2 cellular contexts compared by ENCODE assay signal in the genomic region with DNA sequence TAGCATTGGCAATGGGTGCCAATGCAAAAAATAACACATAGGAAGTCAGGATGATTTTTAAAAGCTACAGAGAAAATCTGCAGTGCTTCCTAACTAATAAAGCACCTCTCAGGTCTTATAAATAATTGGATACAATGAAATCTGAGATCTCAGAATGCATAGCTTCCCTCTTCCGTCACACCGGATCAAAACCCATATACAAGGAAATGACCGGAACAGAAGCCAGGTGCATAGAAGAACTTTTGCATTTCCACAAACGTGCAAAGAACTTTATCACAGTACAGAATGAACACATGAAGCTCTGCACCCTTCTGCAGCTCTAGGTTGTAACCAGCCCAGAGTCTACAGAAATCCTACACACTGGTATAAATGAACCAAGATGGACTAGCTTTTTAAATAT.
TF ChIP-seq lines count a peak whose summit lies in the region.

No MANE protein-coding gene starts in this region.

TF ChIP-seq in IMR-90, 13 proteins besides CTCF, POLR2A, EP300 and RAD21:
- no peak for TF ChIP-seq CHD1 (IDR thresholded peaks at IDR 0.05; ENCODE audit: low read depth, low read length)
- TF ChIP-seq MXI1 (IDR thresholded peaks at IDR 0.05; ENCODE audit: borderline replicate concordance, low read depth, low read length), result no peak
- TF ChIP-seq MAFK (IDR thresholded peaks at IDR 0.05; ENCODE audit: low read depth, low read length), result no peak
- TF ChIP-seq, protein P1, sequence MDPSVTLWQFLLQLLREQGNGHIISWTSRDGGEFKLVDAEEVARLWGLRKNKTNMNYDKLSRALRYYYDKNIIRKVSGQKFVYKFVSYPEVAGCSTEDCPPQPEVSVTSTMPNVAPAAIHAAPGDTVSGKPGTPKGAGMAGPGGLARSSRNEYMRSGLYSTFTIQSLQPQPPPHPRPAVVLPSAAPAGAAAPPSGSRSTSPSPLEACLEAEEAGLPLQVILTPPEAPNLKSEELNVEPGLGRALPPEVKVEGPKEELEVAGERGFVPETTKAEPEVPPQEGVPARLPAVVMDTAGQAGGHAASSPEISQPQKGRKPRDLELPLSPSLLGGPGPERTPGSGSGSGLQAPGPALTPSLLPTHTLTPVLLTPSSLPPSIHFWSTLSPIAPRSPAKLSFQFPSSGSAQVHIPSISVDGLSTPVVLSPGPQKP (IDR thresholded peaks at IDR 0.05; ENCODE audit: borderline replicate concordance, low read depth, low read length), result no peak
- TF ChIP-seq MAZ (IDR thresholded peaks at IDR 0.05; ENCODE audit: borderline replicate concordance, low read depth, low read length), result no peak
- no peak for TF ChIP-seq FOS (IDR thresholded peaks at IDR 0.05; ENCODE audit: low read depth, low read length)
- TF ChIP-seq, protein P2, sequence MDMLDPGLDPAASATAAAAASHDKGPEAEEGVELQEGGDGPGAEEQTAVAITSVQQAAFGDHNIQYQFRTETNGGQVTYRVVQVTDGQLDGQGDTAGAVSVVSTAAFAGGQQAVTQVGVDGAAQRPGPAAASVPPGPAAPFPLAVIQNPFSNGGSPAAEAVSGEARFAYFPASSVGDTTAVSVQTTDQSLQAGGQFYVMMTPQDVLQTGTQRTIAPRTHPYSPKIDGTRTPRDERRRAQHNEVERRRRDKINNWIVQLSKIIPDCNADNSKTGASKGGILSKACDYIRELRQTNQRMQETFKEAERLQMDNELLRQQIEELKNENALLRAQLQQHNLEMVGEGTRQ (IDR thresholded peaks at IDR 0.05; ENCODE audit: low read depth, low read length), result no peak
- TF ChIP-seq BHLHE40 (IDR thresholded peaks at IDR 0.05; ENCODE audit: low read depth, low read length), result no peak
- TF ChIP-seq RCOR1 (IDR thresholded peaks at IDR 0.05; ENCODE audit: insufficient replicate concordance, low read length), result no peak
- TF ChIP-seq RFX5 (IDR thresholded peaks at IDR 0.05; ENCODE audit: low read depth, low read length), result no peak
- no peak for TF ChIP-seq CEBPB (IDR thresholded peaks at IDR 0.05; ENCODE audit: low read depth, low read length)
- no peak for TF ChIP-seq SMC3 (IDR thresholded peaks at IDR 0.05; ENCODE audit: low read depth, low read length)
- no peak for TF ChIP-seq NFE2L2 (IDR thresholded peaks at IDR 0.05; ENCODE audit: low read depth, low read length)

TF ChIP-seq in H1, 55 proteins besides CTCF, POLR2A, EP300 and RAD21:
- TF ChIP-seq SIX5 (IDR thresholded peaks at IDR 0.05; ENCODE audit: low read depth, low read length) (no peak), BACH1 (IDR thresholded peaks at IDR 0.05; ENCODE audit: low read length) (no peak), POU5F1 (IDR thresholded peaks at IDR 0.05; ENCODE audit: low read depth, low read length) (no peak), TAF7 (optimal IDR thresholded peaks at IDR 0.05; ENCODE audit: borderline replicate concordance, low read depth, low read length) (no peak), CTBP2 (IDR thresholded peaks at IDR 0.05; ENCODE audit: borderline replicate concordance, insufficient read depth, insufficient read length, low read length) (no peak), JUND (IDR thresholded peaks at IDR 0.05; ENCODE audit: low read length) (no peak), EGR1 (IDR thresholded peaks at IDR 0.05; ENCODE audit: borderline replicate concordance, low read depth, low read length) (no peak), KDM5A (IDR thresholded peaks at IDR 0.05; ENCODE audit: low read length) (no peak), HDAC6 (IDR thresholded peaks at IDR 0.05; ENCODE audit: low read depth, low read length) (no peak), RXRA (IDR thresholded peaks at IDR 0.05; ENCODE audit: insufficient read depth, low read depth, low read length) (no peak), SRF (IDR thresholded peaks at IDR 0.05; ENCODE audit: low read depth, low read length) (no peak), CBX5 (IDR thresholded peaks at IDR 0.05; ENCODE audit: low read depth, low read length) (no peak)
- TF ChIP-seq, protein P3, sequence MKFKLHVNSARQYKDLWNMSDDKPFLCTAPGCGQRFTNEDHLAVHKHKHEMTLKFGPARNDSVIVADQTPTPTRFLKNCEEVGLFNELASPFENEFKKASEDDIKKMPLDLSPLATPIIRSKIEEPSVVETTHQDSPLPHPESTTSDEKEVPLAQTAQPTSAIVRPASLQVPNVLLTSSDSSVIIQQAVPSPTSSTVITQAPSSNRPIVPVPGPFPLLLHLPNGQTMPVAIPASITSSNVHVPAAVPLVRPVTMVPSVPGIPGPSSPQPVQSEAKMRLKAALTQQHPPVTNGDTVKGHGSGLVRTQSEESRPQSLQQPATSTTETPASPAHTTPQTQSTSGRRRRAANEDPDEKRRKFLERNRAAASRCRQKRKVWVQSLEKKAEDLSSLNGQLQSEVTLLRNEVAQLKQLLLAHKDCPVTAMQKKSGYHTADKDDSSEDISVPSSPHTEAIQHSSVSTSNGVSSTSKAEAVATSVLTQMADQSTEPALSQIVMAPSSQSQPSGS (IDR thresholded peaks at IDR 0.05; ENCODE audit: low read length), result no peak
- TF ChIP-seq, protein P2 (IDR thresholded peaks at IDR 0.05; ENCODE audit: low read length), result no peak
- TF ChIP-seq, protein P4, sequence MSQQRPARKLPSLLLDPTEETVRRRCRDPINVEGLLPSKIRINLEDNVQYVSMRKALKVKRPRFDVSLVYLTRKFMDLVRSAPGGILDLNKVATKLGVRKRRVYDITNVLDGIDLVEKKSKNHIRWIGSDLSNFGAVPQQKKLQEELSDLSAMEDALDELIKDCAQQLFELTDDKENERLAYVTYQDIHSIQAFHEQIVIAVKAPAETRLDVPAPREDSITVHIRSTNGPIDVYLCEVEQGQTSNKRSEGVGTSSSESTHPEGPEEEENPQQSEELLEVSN (IDR thresholded peaks at IDR 0.05), result no peak
